In the genomic region with DNA sequence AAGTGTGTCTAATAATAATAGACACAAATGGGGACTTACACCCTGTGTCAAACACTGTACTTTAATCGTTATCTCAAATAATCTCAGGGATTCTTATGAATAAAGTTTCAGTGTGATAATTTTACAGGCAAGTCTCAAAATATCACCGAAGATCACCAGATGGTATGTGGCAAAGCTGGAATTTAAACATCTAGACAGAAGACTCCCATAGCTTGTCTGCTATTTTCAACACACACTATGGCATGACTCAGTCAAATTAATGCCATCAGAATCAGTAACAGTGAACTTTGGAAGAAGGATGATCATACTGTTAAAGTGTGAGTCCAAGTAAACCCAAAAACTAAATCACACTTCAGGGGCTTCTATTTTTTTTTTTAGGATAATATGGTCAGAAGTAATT, we compare ENCODE assay signal across 29 cellular contexts.
A peak's percentile ranks its signal among the peaks of the same experiment; 100 is the strongest.
DNase-seq lines count a peak whose midpoint lies in the region; ATAC-seq, FAIRE-seq and TF ChIP-seq lines count a peak whose summit lies in the region.
"Had no signal": no experiment of that assay in that cellular context is flagged by ENCODE, and none has a peak within 500 bp of the region (broad histone marks: within the 10 kb centered on the region; RNA-seq: fewer than 3 reads in every experiment).

No MANE protein-coding gene starts in this region.

- H2AFZ ChIP-seq in SK-N-SH (ENCODE audit: low read depth), result no peak overlapping the region
- no peak overlapping the region for H2AFZ ChIP-seq in H1 (ENCODE audit: low read length)

- peaks cover 11% of the 10 kb centered on the region for H3K9me3 Mint-ChIP-seq in CD4-positive, alpha-beta T cell

- H2BK120ac ChIP-seq in H1 (replicated peaks; ENCODE audit: low read depth, low read length), result peak overlapping the region; percentile 14

- H3K9me3 ChIP-seq in SK-N-SH (no peaks in the 10 kb centered on the region), H1 (ENCODE audit: insufficient read depth in 2 of 2, low read depth in 1 of 2, low read length in 1 of 2) (no peaks in the 10 kb centered on the region)
- no peaks in the 10 kb centered on the region for H3K9me3 ChIP-seq in CD4-positive, alpha-beta T cell (ENCODE audit: control insufficient read depth, low read length)

- H3K27me3 Mint-ChIP-seq in CD4-positive, alpha-beta T cell, result no peaks in the 10 kb centered on the region
- H3K27me3 Mint-ChIP-seq: CD4-positive, alpha-beta memory T cell had no signal

- no peaks in the 10 kb centered on the region for H3K36me3 ChIP-seq in SK-N-SH (replicated peaks in 1 of 2; ENCODE audit: control insufficient read depth in 1 of 2, insufficient read depth in 2 of 2, low read length in 1 of 2)
- no peaks in the 10 kb centered on the region for H3K36me3 ChIP-seq in H1 (ENCODE audit: control insufficient read depth in 2 of 4, insufficient read depth in 4 of 4, low read length in 3 of 4)
- H3K36me3 ChIP-seq: BLaER1 treated with 17β-estradiol and CSF1 and Interleukin-3, amounts not matched to agents 10 nM and 100 nM; SJSA1 had no signal

- H4K8ac ChIP-seq in H1 (ENCODE audit: extremely low read depth, insufficient read depth, low read length), result no peak overlapping the region

- POLR2A ChIA-PET in SK-N-SH (lab: Yijun Ruan, JAX) (no interaction called here), H1 (lab: Charles Lee; ENCODE audit: partially characterized antibody) (no interaction called here)
- POLR2A ChIA-PET in CD4-positive, alpha-beta T cell (lab: Charles Lee), result no interaction called here

- H3K14ac ChIP-seq in H1 (ENCODE audit: insufficient read length), result no peak overlapping the region

- H3K9ac ChIP-seq in SK-N-SH, result no peak overlapping the region
- no peak overlapping the region for H3K9ac ChIP-seq in H1 (replicated peaks in 1 of 4; ENCODE audit: extremely low read depth in 1 of 4, low read depth in 3 of 4, low read length in 3 of 4)
- H3K9ac ChIP-seq: BLaER1 treated with 17β-estradiol and CSF1 and Interleukin-3, amounts not matched to agents 10 nM and 100 nM had no signal

- intact Hi-C loops in posterior cingulate gyrus (cut with DNase I) (no loop called here), left ventricle myocardium superior (cut with micrococcal nuclease) (no loop called here)
- intact Hi-C loops in CD4-positive, alpha-beta T cell (cut with DNase I, micrococcal nuclease), result no loop called here

- H3K36me3 Mint-ChIP-seq in CD4-positive, alpha-beta T cell (ENCODE audit: low read depth), result no peaks in the 10 kb centered on the region
- H3K36me3 Mint-ChIP-seq: CD4-positive, alpha-beta memory T cell had no signal

- no peak overlapping the region for H4K5ac ChIP-seq in H1 (ENCODE audit: insufficient read length, low read depth, low read length)

- H3K27ac ChIP-seq in SK-N-SH (ENCODE audit: low read depth in 2 of 2, low read length in 1 of 2) (0 out of 4 replicates have a peak overlapping the region, but pooled peaks of 1 of the 2 experiments have one; percentile 5), H1 (ENCODE audit: low read depth, low read length) (no peak overlapping the region)
- no peak overlapping the region for H3K27ac ChIP-seq in CD4-positive, alpha-beta T cell (ENCODE audit: low read depth, low read length)
- H3K27ac ChIP-seq: BLaER1 treated with 17β-estradiol and CSF1 and Interleukin-3, amounts not matched to agents 10 nM and 100 nM; SJSA1 had no signal

- H3K79me2 ChIP-seq in SK-N-SH (ENCODE audit: insufficient read depth) (no peaks in the 10 kb centered on the region), H1 (ENCODE audit: control insufficient read depth in 1 of 2, insufficient read depth in 2 of 2, low read length in 2 of 2) (no peaks in the 10 kb centered on the region)

- whole genome bisulfite sequencing in SK-N-SH (ENCODE audit: low lambda C conversion rate), result 49% methylated on average over 2 of the region's 2 CpGs
- 91% methylated on average over 2 of the region's 2 CpGs; no CpG with 5 or more reads in 1 of the 2 experiments for WGBS in H1 (ENCODE audit: extremely low coverage in 1 of 2, insufficient coverage in 1 of 2, insufficient read length in 1 of 2, insufficient replicate concordance in 2 of 2, low coverage in 1 of 2, low lambda C conversion rate in 2 of 2, missing lambda C conversion rate in 1 of 2), 2 experiments

- H3K4me3 ChIP-seq in SK-N-SH (ENCODE audit: low read depth in 2 of 2, low read length in 1 of 2), result no peak overlapping the region
- no peak overlapping the region for H3K4me3 ChIP-seq in H1 (ENCODE audit: extremely low read depth in 1 of 4, insufficient read depth in 2 of 4, low read depth in 3 of 4, low read length in 4 of 4)
- H3K4me3 ChIP-seq: BLaER1 treated with 17β-estradiol and CSF1 and Interleukin-3, amounts not matched to agents 10 nM and 100 nM; SJSA1 had no signal

- H2BK12ac ChIP-seq in H1 (ENCODE audit: low read depth, low read length), result no peak overlapping the region

- FAIRE-seq in H1 (lab: Jason Lieb, UNC), result no peak
- FAIRE-seq: GM12892 had no signal

- TF ChIP-seq EP300 in SK-N-SH (IDR thresholded peaks at IDR 0.05; ENCODE audit: borderline replicate concordance in 1 of 2, low read depth in 1 of 2, low read length in 1 of 2), result no peak
- TF ChIP-seq EP300 in H1 (IDR thresholded peaks at IDR 0.05; ENCODE audit: borderline replicate concordance in 1 of 2, low read depth in 2 of 2, low read length in 2 of 2), result no peak

- H3K18ac ChIP-seq in H1 (ENCODE audit: extremely low read depth, low read length), result no peak overlapping the region

- H3K4ac ChIP-seq in H1 (replicated peaks; ENCODE audit: insufficient read length, low read depth, low read length), result no peak overlapping the region

- CTCF ChIA-PET in SK-N-SH (lab: Yijun Ruan, JAX) (no interaction called here), H1 (lab: Charles Lee; ENCODE audit: partially characterized antibody) (no interaction called here)
- CTCF ChIA-PET in CD4-positive, alpha-beta T cell (lab: Charles Lee), result no interaction called here

- DNase-seq in AG08395 (ENCODE audit: low spot score), result peak; percentile 4
- no peak for DNase-seq in SK-N-SH
- DNase-seq in H1 (ENCODE audit: low read depth in 1 of 2, low spot score in 2 of 2), result no peak
- no peak for DNase-seq in omental fat pad (ENCODE audit: low spot score)
- no peak for DNase-seq in posterior cingulate gyrus
- no peak for DNase-seq in left ventricle myocardium superior
- DNase-seq in CD4-positive, alpha-beta T cell, result no peak
- DNase-seq: 8988T; ACHN; AML-193; CD4-positive, alpha-beta memory T cell; COR-L47; DMS79; GF-D8; H9; KBM-7; MV-4-11; NCI-H1105; NCI-H1436 treated with DMSO at 0.1 percent for 48 hours; NCI-H187 treated with DMSO at 0.1 percent for 48 hours; NCI-H2171 treated with DMSO at 0.1 percent for 48 hours; NCI-H524 treated with DMSO at 0.1 percent for 48 hours; NCI-H82; NK-92 treated with Interleukin-12 subunit alpha and Interleukin-12 subunit beta, amount 100 ng/mL, for 24 hours; PC-3 had no signal

- no peaks in the 10 kb centered on the region for H3K23me2 ChIP-seq in H1 (ENCODE audit: low read depth, low read length)

- H3K4me3 Mint-ChIP-seq in CD4-positive, alpha-beta T cell, result no peak overlapping the region
- H3K4me3 Mint-ChIP-seq: CD4-positive, alpha-beta memory T cell; H9 had no signal

- H3K27me3 ChIP-seq in SK-N-SH (ENCODE audit: insufficient read depth), result no peaks in the 10 kb centered on the region
- no peaks in the 10 kb centered on the region for H3K27me3 ChIP-seq in H1 (replicated peaks in 1 of 4; ENCODE audit: control insufficient read depth in 3 of 4, extremely low read depth in 1 of 4, insufficient read depth in 3 of 4, low read length in 3 of 4)
- H3K27me3 ChIP-seq in CD4-positive, alpha-beta T cell (ENCODE audit: control insufficient read depth, insufficient read depth, low read length), result no peaks in the 10 kb centered on the region
- H3K27me3 ChIP-seq: BLaER1 treated with 17β-estradiol and CSF1 and Interleukin-3, amounts not matched to agents 10 nM and 100 nM; SJSA1 had no signal

- H3K79me1 ChIP-seq in H1 (ENCODE audit: low read depth, low read length), result no peaks in the 10 kb centered on the region

- H3K4me1 ChIP-seq in SK-N-SH (ENCODE audit: control insufficient read depth in 1 of 2, insufficient read depth in 2 of 2, low read depth in 1 of 2, low read length in 1 of 2) (no peaks in the 10 kb centered on the region), H1 (replicated peaks in 1 of 4; ENCODE audit: control insufficient read depth in 3 of 4, insufficient read depth in 4 of 4, low read length in 3 of 4) (no peaks in the 10 kb centered on the region)
- H3K4me1 ChIP-seq: BLaER1 treated with 17β-estradiol and CSF1 and Interleukin-3, amounts not matched to agents 10 nM and 100 nM; SJSA1 had no signal

- no peak overlapping the region for H2BK20ac ChIP-seq in H1 (ENCODE audit: low read length)

- H4K20me1 ChIP-seq in SK-N-SH (ENCODE audit: insufficient read depth) (no peaks in the 10 kb centered on the region), H1 (replicated peaks in 1 of 2; ENCODE audit: control insufficient read depth in 1 of 2, insufficient read depth in 2 of 2, low read length in 2 of 2) (no peaks in the 10 kb centered on the region)
- H4K20me1 ChIP-seq: BLaER1 treated with 17β-estradiol and CSF1 and Interleukin-3, amounts not matched to agents 10 nM and 100 nM had no signal

- no peak overlapping the region for H3K56ac ChIP-seq in H1 (replicated peaks; ENCODE audit: insufficient read length, low read depth, low read length)

- TF ChIP-seq CTCF in SK-N-SH (IDR thresholded peaks at IDR 0.05) (no peak), H1 (IDR thresholded peaks at IDR 0.05; ENCODE audit: control extremely low read depth in 1 of 3, insufficient read depth in 1 of 3, low read depth in 1 of 3, low read length in 3 of 3) (no peak), omental fat pad (IDR thresholded peaks at IDR 0.05) (no peak)
- no peak for TF ChIP-seq CTCF in CD4-positive, alpha-beta T cell (IDR thresholded peaks at IDR 0.05)

- H3K4me2 ChIP-seq in SK-N-SH, result no peak overlapping the region
- no peak overlapping the region for H3K4me2 ChIP-seq in H1 (ENCODE audit: insufficient read depth in 1 of 2, low read depth in 2 of 2, low read length in 2 of 2)
- H3K4me2 ChIP-seq: BLaER1 treated with 17β-estradiol and CSF1 and Interleukin-3, amounts not matched to agents 10 nM and 100 nM had no signal

- no peak overlapping the region for H2BK15ac ChIP-seq in H1 (ENCODE audit: low read length)

- H2AK5ac ChIP-seq in H1 (ENCODE audit: low read depth, low read length), result no peak overlapping the region

- no peak for TF ChIP-seq POLR2A in H1 (IDR thresholded peaks at IDR 0.05; ENCODE audit: control extremely low read depth in 1 of 2, low read depth in 2 of 2, low read length in 2 of 2)

- no peak overlapping the region for H3K23ac ChIP-seq in H1 (ENCODE audit: insufficient read length)

- H3F3A ChIP-seq in SK-N-SH (replicated peaks; ENCODE audit: insufficient read depth), result no peaks in the 10 kb centered on the region

- H3K9me2 ChIP-seq in SK-N-SH, result no peaks in the 10 kb centered on the region

- no peaks in the 10 kb centered on the region for H3K4me1 Mint-ChIP-seq in CD4-positive, alpha-beta T cell (ENCODE audit: low read depth)
- H3K4me1 Mint-ChIP-seq: CD4-positive, alpha-beta memory T cell; H9 had no signal

- H4K91ac ChIP-seq in H1 (replicated peaks; ENCODE audit: insufficient read length, low read length), result no peak overlapping the region

- peak; percentile 48 for ATAC-seq in omental fat pad (ENCODE audit: low FRiP score)
- no peak for ATAC-seq in left ventricle myocardium superior
- no peak for ATAC-seq in CD4-positive, alpha-beta T cell (ENCODE audit: poor library complexity)
- ATAC-seq: PC-3, Right ventricle myocardium inferior had no signal

- H2BK5ac ChIP-seq in H1 (ENCODE audit: low read depth, low read length), result no peak overlapping the region

- H3K27ac Mint-ChIP-seq in CD4-positive, alpha-beta T cell, result no peak overlapping the region
- H3K27ac Mint-ChIP-seq: CD4-positive, alpha-beta memory T cell; H9 had no signal

- TF ChIP-seq RAD21 in SK-N-SH (IDR thresholded peaks at IDR 0.05; ENCODE audit: low read length) (no peak), H1 (IDR thresholded peaks at IDR 0.05 in 1 of 2, conservative IDR thresholded peaks at IDR 0.05 in 1 of 2; ENCODE audit: low read depth in 2 of 2, low read length in 2 of 2) (no peak)
